ENCODE assay signal across 8 cellular contexts in the genomic region with DNA sequence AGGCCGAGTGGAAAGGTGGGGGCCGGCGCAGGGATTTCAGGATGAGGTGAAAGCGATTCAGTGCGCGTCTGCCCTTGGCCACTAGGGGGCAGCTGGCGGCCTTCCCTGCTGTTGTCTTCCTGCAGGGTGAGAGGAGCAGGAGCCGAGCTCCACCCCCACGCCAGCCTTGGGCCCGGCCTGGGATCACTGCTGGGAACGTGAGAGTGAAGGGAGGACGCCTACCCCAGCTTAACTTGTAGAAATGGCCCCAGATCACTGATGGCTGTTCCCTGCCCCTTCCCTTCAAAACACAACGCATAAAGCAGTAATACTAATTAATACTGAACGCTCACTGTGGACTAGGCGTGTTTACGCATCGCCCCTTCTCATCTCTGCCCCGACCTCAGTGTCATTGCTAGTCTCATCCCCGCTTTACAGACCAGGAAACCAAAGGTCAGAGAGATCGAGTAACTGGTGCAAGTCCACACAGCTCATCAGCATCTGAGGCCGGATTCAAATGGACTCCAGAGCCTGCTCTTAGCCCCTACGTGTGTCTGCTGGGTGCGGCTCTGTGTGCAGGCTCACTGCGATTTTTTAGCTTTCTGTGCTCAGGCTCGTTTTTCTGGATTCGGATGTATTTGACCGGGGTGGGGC. TPM values are rescaled to one million over a fixed set of nuclear protein-coding genes. Genes with fewer than 3 reads are reported as not detected.
DNase-seq lines count a peak whose midpoint lies in the region; ATAC-seq and TF ChIP-seq lines count a peak whose summit lies in the region.

No MANE protein-coding gene starts in this region.

- H3K9me3 Mint-ChIP-seq in activated naive CD4-positive, alpha-beta T cell treated with anti-CD3 and anti-CD28 coated beads, Interleukin-2, amount 50 U/mL, for 72 hours = no peaks in the 10 kb centered on the region
- H3K9me3 Mint-ChIP-seq in glutamatergic neuron (ENCODE audit: unreplicated experiment) (peaks cover 11% of the 10 kb centered on the region), type B pancreatic cell (no peaks in the 10 kb centered on the region)

- no peak overlapping the region for H3K4ac ChIP-seq in trophoblast cell (ENCODE audit: low read depth, low read length)

- H3K27me3 ChIP-seq in SU-DHL-6 (ENCODE audit: low read length) (no peaks in the 10 kb centered on the region), trophoblast cell (ENCODE audit: insufficient read depth, low read length) (no peaks in the 10 kb centered on the region)

- H3K79me1 ChIP-seq in trophoblast cell (ENCODE audit: low read length) = no peaks in the 10 kb centered on the region

- H2AFZ ChIP-seq in SU-DHL-6 (ENCODE audit: low read depth, low read length, severe bottlenecking) (no peak overlapping the region), trophoblast cell (ENCODE audit: insufficient read depth, low read length, poor library complexity) (no peak overlapping the region)

- H3K36me3 Mint-ChIP-seq in activated naive CD4-positive, alpha-beta T cell treated with anti-CD3 and anti-CD28 coated beads, Interleukin-2, amount 50 U/mL, for 72 hours = no peaks in the 10 kb centered on the region
- no peaks in the 10 kb centered on the region for H3K36me3 Mint-ChIP-seq in glutamatergic neuron (ENCODE audit: unreplicated experiment)
- no peaks in the 10 kb centered on the region for H3K36me3 Mint-ChIP-seq in type B pancreatic cell

- no peak overlapping the region for H2BK5ac ChIP-seq in trophoblast cell (ENCODE audit: low read depth, low read length, poor library complexity)

- H3K27ac Mint-ChIP-seq in activated naive CD4-positive, alpha-beta T cell treated with anti-CD3 and anti-CD28 coated beads, Interleukin-2, amount 50 U/mL, for 72 hours = no peak overlapping the region
- H3K27ac Mint-ChIP-seq in glutamatergic neuron (ENCODE audit: unreplicated experiment) = peak overlapping the region; percentile 77
- peak overlapping the region; percentile 84 for H3K27ac Mint-ChIP-seq in type B pancreatic cell

- no peak overlapping the region for H3K18ac ChIP-seq in trophoblast cell (ENCODE audit: low read length)

- DNase-seq in NCI-H1105 (lab: John Stamatoyannopoulos, UW) (peak; percentile 67), glutamatergic neuron (peak; percentile 95), trophoblast cell (peak; percentile 66 to 86), type B pancreatic cell (ENCODE audit: extremely low spot score, unreplicated experiment) (peak; percentile 93)
- DNase-seq in activated naive CD4-positive, alpha-beta T cell treated with anti-CD3 and anti-CD28 coated beads, Interleukin-2, amount 50 U/mL, for 72 hours (ENCODE audit: low spot score in 2 of 2) = peak; percentile 65 to 72

- H3K4me1 Mint-ChIP-seq in glutamatergic neuron (ENCODE audit: low read depth, unreplicated experiment) (peaks cover 30% of the 10 kb centered on the region), type B pancreatic cell (ENCODE audit: unreplicated experiment) (peaks cover 9% of the 10 kb centered on the region)

- H4K20me1 ChIP-seq in SU-DHL-6 (ENCODE audit: low read depth, low read length) = no peaks in the 10 kb centered on the region

- H3K9ac ChIP-seq in SU-DHL-6 (ENCODE audit: low read length) (no peak overlapping the region), trophoblast cell (ENCODE audit: low read length) (no peak overlapping the region)

- no peak overlapping the region for H3K4me3 ChIP-seq in SU-DHL-6 (ENCODE audit: insufficient read depth, low read length, poor library complexity, severe bottlenecking)
- H3K4me3 ChIP-seq in trophoblast cell (ENCODE audit: low read depth, low read length) = no peak overlapping the region

- H4K8ac ChIP-seq in trophoblast cell (ENCODE audit: low read depth, low read length) = no peak overlapping the region

- no peak overlapping the region for H3K27ac ChIP-seq in SU-DHL-6 (ENCODE audit: low read depth, low read length)
- no peak overlapping the region for H3K27ac ChIP-seq in trophoblast cell (ENCODE audit: low read depth, low read length)

- no peak overlapping the region for H2BK12ac ChIP-seq in trophoblast cell (ENCODE audit: low read length)

- no peaks in the 10 kb centered on the region for H3K36me3 ChIP-seq in SU-DHL-6 (ENCODE audit: low read length)
- peaks cover 32 to 36% of the 10 kb centered on the region in 2 experiments for H3K36me3 ChIP-seq in trophoblast cell (ENCODE audit: control insufficient read depth in 1 of 2, insufficient read depth in 2 of 2, low read length in 2 of 2)

- peak; percentile 97 for TF ChIP-seq CTCF in GM12873 (IDR thresholded peaks at IDR 0.05; ENCODE audit: insufficient read depth, low read depth, low read length, missing control alignments)
- TF ChIP-seq CTCF in SU-DHL-6 (IDR thresholded peaks at IDR 0.05; ENCODE audit: insufficient read depth, low read length, poor library complexity, severe bottlenecking) = peak; percentile 89
- peak; percentile 97 for TF ChIP-seq CTCF in glutamatergic neuron (IDR thresholded peaks at IDR 0.05; ENCODE audit: partially characterized antibody, unreplicated experiment)
- TF ChIP-seq CTCF in type B pancreatic cell (conservative IDR thresholded peaks at IDR 0.05) = peak; percentile 100

- H3K4me1 ChIP-seq in trophoblast cell (ENCODE audit: control insufficient read depth in 1 of 2, insufficient read depth in 2 of 2, low read length in 2 of 2) = no peaks in the 10 kb centered on the region

- H3F3A ChIP-seq in SU-DHL-6 (ENCODE audit: insufficient read depth) = no peaks in the 10 kb centered on the region

- H4K12ac ChIP-seq in trophoblast cell (ENCODE audit: low read depth, low read length) = no peak overlapping the region

- peak; percentile 21 to 59 for ATAC-seq in activated naive CD4-positive, alpha-beta T cell treated with anti-CD3 and anti-CD28 coated beads, Interleukin-2, amount 50 U/mL, for 72 hours
- ATAC-seq in GM21360 (IDR thresholded peaks at IDR 0.05; ENCODE audit: unreplicated experiment) = no peak

- no peak overlapping the region for H2BK120ac ChIP-seq in trophoblast cell (ENCODE audit: insufficient read depth, low read length, poor library complexity)

- H4K91ac ChIP-seq in trophoblast cell (ENCODE audit: low read depth, low read length) = no peak overlapping the region

- no peak overlapping the region for H3K4me2 ChIP-seq in SU-DHL-6 (ENCODE audit: low read depth, low read length, poor library complexity, severe bottlenecking)
- no peak overlapping the region for H3K4me2 ChIP-seq in trophoblast cell (ENCODE audit: low read length)

- H2AK5ac ChIP-seq in trophoblast cell (ENCODE audit: low read length) = no peak overlapping the region

- H3K14ac ChIP-seq in trophoblast cell (ENCODE audit: low read length) = no peak overlapping the region

- peaks cover 14% of the 10 kb centered on the region for H3K27me3 Mint-ChIP-seq in glutamatergic neuron (ENCODE audit: unreplicated experiment)
- no peaks in the 10 kb centered on the region for H3K27me3 Mint-ChIP-seq in type B pancreatic cell

- no peaks in the 10 kb centered on the region for H3K79me2 ChIP-seq in SU-DHL-6 (ENCODE audit: insufficient read depth, low read length)
- H3K79me2 ChIP-seq in trophoblast cell (ENCODE audit: control insufficient read depth, insufficient read depth, low read length, poor library complexity) = no peaks in the 10 kb centered on the region

- no CpG with 5 or more reads among the region's 27 CpGs for WGBS in trophoblast cell (ENCODE audit: extremely low coverage, insufficient coverage, insufficient read length)

- peak overlapping the region; percentile 13 for H3K4me3 Mint-ChIP-seq in glutamatergic neuron (ENCODE audit: unreplicated experiment)
- H3K4me3 Mint-ChIP-seq in type B pancreatic cell = peak overlapping the region; percentile 56

- H3K9me3 ChIP-seq in SU-DHL-6 (ENCODE audit: insufficient read depth, low read length) = no peaks in the 10 kb centered on the region
- peaks cover 2% of the 10 kb centered on the region for H3K9me3 ChIP-seq in trophoblast cell (ENCODE audit: insufficient read depth, low read depth, low read length)

- no peak overlapping the region for H3K23ac ChIP-seq in trophoblast cell (ENCODE audit: low read length)

- no peaks in the 10 kb centered on the region for H3K9me2 ChIP-seq in SU-DHL-6 (replicated peaks; ENCODE audit: insufficient read depth, low read length)

RNA-seq across cellular contexts. Expression of a gene that starts 24.3 kb away (rescaled TPM):
- total RNA-seq in activated naive CD4-positive, alpha-beta T cell treated with anti-CD3 and anti-CD28 coated beads, Interleukin-2, amount 50 U/mL, for 72 hours = 10 to 100 TPM; 13.3 to 20.7 TPM
- total RNA-seq in glutamatergic neuron (ENCODE audit: unreplicated experiment) = 53.6 TPM
- polyA plus RNA-seq in trophoblast cell (2013) = 28.5 and 28.6 TPM in 2 replicates
- total RNA-seq in type B pancreatic cell (ENCODE audit: low replicate concordance) = 27.0 and 28.1 TPM in 2 replicates

RNA-seq across cellular contexts. Expression of a gene that starts 24.6 kb away (rescaled TPM):
- 10 to 100 TPM; 27.4 to 29.5 TPM for total RNA-seq in activated naive CD4-positive, alpha-beta T cell treated with anti-CD3 and anti-CD28 coated beads, Interleukin-2, amount 50 U/mL, for 72 hours
- 28.7 TPM for total RNA-seq in glutamatergic neuron (ENCODE audit: unreplicated experiment)
- 21.0 and 23.1 TPM in 2 replicates for polyA plus RNA-seq in trophoblast cell (2013)
- 38.1 and 39.0 TPM in 2 replicates for total RNA-seq in type B pancreatic cell (ENCODE audit: low replicate concordance)

Comparison
In these comparisons a context has a peak if more than half of its experiments do, and no peak if none do; other contexts are left out.
1. H3K27ac Mint-ChIP-seq: peak in glutamatergic neuron (single experiment) and type B pancreatic cell (single experiment); none in activated naive CD4-positive, alpha-beta T cell treated with anti-CD3 and anti-CD28 coated beads, Interleukin-2, amount 50 U/mL, for 72 hours (0 of 2).
2. Peak in every context shown above with its lines, with median percentiles within 50 percentile points of each other: CTCF ChIP-seq and DNase-seq.